ENCODE assay signal across 8 cellular contexts in genomic region chr9:109498195-109499060, GRCh38. TPM values are rescaled to one million over a fixed set of nuclear protein-coding genes. Genes with fewer than 3 reads are reported as not detected.
A peak's percentile ranks its signal among the peaks of the same experiment; 100 is the strongest.
DNase-seq lines count a peak whose midpoint lies in the region; ATAC-seq, FAIRE-seq and TF ChIP-seq lines count a peak whose summit lies in the region.

PTPN3 (minus strand) TSS chr9:109498307; CDS start chr9:109463434, 34,873 bp downstream.

- H3K27ac ChIP-seq in breast epithelium (peak within 1 kb of the TSS; percentile 66 to 86), left lung (no peak within 1 kb of the TSS)

- no peak for FAIRE-seq in GM12892 (lab: Jason Lieb, UNC)

- intact Hi-C loops in breast epithelium (cut with DNase I; ENCODE audit: low total_unique reads) (no loop called here), left lung (cut with DNase I) (no loop called here)

- H3K36me3 ChIP-seq in breast epithelium: no peaks in the 10 kb centered on the region
- no peaks in the 10 kb centered on the region for H3K36me3 ChIP-seq in left lung

- ATAC-seq in left lung (peak; percentile 59), HG03280 (IDR thresholded peaks at IDR 0.05; ENCODE audit: unreplicated experiment) (no peak)

- DNase-seq in ACHN (peak; percentile 41), HT1080 (ENCODE audit: low read depth) (no peak), breast epithelium (ENCODE audit: low spot score in 2 of 2) (no peak), left lung (peak in 1 of 2 donors; percentile 70), ureter (ENCODE audit: low spot score) (no peak), superior temporal gyrus (ENCODE audit: extremely low spot score) (no peak), GM12892 (ENCODE audit: insufficient read length) (no peak)

- no peaks in the 10 kb centered on the region for H3K27me3 ChIP-seq in breast epithelium
- peaks cover 16 to 84% of the 10 kb centered on the region in 2 donors for H3K27me3 ChIP-seq in left lung

- H3K4me1 ChIP-seq in breast epithelium (peaks cover 0 to 4% of the 10 kb centered on the region in 2 donors), left lung (no peaks in the 10 kb centered on the region)

- in situ Hi-C loops in ACHN (cut with HindIII; ENCODE audit: low pct_ligation_motif_present, low pct_unique_long_range_greater_than_20kb, low sequenced_read_pairs): no loop called here

- TF ChIP-seq POLR2A in breast epithelium (IDR thresholded peaks at IDR 0.05): no peak
- TF ChIP-seq POLR2A in GM12892 (IDR thresholded peaks at IDR 0.05; ENCODE audit: low read depth, low read length): no peak

- H3K4me3 ChIP-seq in breast epithelium (peak within 1 kb of the TSS; percentile 37 to 69 (median 61)), left lung (peak within 1 kb of the TSS; percentile 29 to 41)

- no peak for TF ChIP-seq CTCF in breast epithelium (IDR thresholded peaks at IDR 0.05)
- TF ChIP-seq CTCF in left lung (IDR thresholded peaks at IDR 0.05): no peak

- H3K9me3 ChIP-seq in breast epithelium: no peaks in the 10 kb centered on the region
- no peaks in the 10 kb centered on the region for H3K9me3 ChIP-seq in left lung

RNA-seq across cellular contexts. Expression of gene PTPN3, which starts in this region (rescaled TPM):
- total RNA-seq in HT1080 (2014; rRNA removed; shearing (Covaris generic)): 5.0 and 10.1 TPM in 2 replicates
- polyA plus RNA-seq in HT1080 (2015; cell fraction: cytosol; rRNA removed): 6.4 and 6.9 TPM in 2 replicates
- polyA plus RNA-seq in HT1080 (2015; cell fraction: nucleus; rRNA removed): 12.1 and 12.5 TPM in 2 replicates
- total RNA-seq in breast epithelium (10 to 100 TPM in 2 of 3 donors, 1 to 10 TPM in 1; 4.2 to 21.2 (median 14.4) TPM), left lung (10 to 100 TPM; 15.1 to 15.9 TPM), ureter (36.4 TPM)
- 2.9 TPM for polyA plus RNA-seq in GM12892 (2012; ENCODE audit: missing spikeins)

Comparison
In these comparisons a context has a peak if more than half of its experiments do, and no peak if none do; other contexts are left out.
1. H3K27ac ChIP-seq: peak in breast epithelium (2 of 2); none in left lung (0 of 2).